ENCODE assay signal across 8 cellular contexts in genomic region chr13:27171830-27172494, GRCh38. TPM values are rescaled to one million over a fixed set of nuclear protein-coding genes. Genes with fewer than 3 reads are reported as not detected.
DNase-seq lines count a peak whose midpoint lies in the region; ATAC-seq and TF ChIP-seq lines count a peak whose summit lies in the region.

No MANE protein-coding gene starts in this region.

- TF ChIP-seq CTCF in chondrocyte (IDR thresholded peaks at IDR 0.05), result peak; percentile 60

- ATAC-seq in GM18909 (IDR thresholded peaks at IDR 0.05; ENCODE audit: poor library complexity, unreplicated experiment) (peak; percentile 78), HG03139 (IDR thresholded peaks at IDR 0.05; ENCODE audit: unreplicated experiment) (peak; percentile 72)
- ATAC-seq in activated CD4-positive, alpha-beta T cell treated with anti-CD3 and anti-CD28 coated beads for 36 hours, result peak; percentile 84

- intact Hi-C loops in activated CD4-positive, alpha-beta T cell treated with anti-CD3 and anti-CD28 coated beads for 36 hours (cut with DNase I, micrococcal nuclease), result loop anchor here (1.0 to 10.0 kb wide), 11 partner anchors 41 to 987 kb away; partner anchors contain the start of genes GTF3A (in 1 of the 2), LNX2 (in 1 of the 2), MTIF3 (in 1 of the 2) and PAN3 (in 1 of the 2)

- peak overlapping the region; percentile 88 for H3K27ac Mint-ChIP-seq in activated CD4-positive, alpha-beta T cell treated with anti-CD3 and anti-CD28 coated beads for 36 hours
- H3K27ac Mint-ChIP-seq in chondrocyte (ENCODE audit: unreplicated experiment), result peak overlapping the region; percentile 81

- H3K4me3 Mint-ChIP-seq in activated CD4-positive, alpha-beta T cell treated with anti-CD3 and anti-CD28 coated beads for 36 hours, result peak overlapping the region; percentile 70
- peak overlapping the region; percentile 80 for H3K4me3 Mint-ChIP-seq in chondrocyte (ENCODE audit: unreplicated experiment)

- H3K27ac ChIP-seq in layer of hippocampus (ENCODE audit: low read depth, low read length), result peak overlapping the region; percentile 86

- CTCF ChIA-PET in activated CD4-positive, alpha-beta T cell treated with anti-CD3 and anti-CD28 coated beads for 36 hours (lab: Charles Lee), result interaction anchor here (0.6 to 2.0 kb wide), 5 partner anchors 16 to 812 kb away, joined by 3 to 6 read pairs (median 3); no protein-coding TSS in a partner anchor

- peaks cover 5% of the 10 kb centered on the region for H3K36me3 Mint-ChIP-seq in activated CD4-positive, alpha-beta T cell treated with anti-CD3 and anti-CD28 coated beads for 36 hours (ENCODE audit: low read depth)
- H3K36me3 Mint-ChIP-seq in chondrocyte (ENCODE audit: low read depth), result no peaks in the 10 kb centered on the region

- DNase-seq in AG20443 (ENCODE audit: low spot score), result peak; percentile 98
- DNase-seq in NCI-H460 (ENCODE audit: extremely low read depth, low read depth), result peak; percentile 79
- peak; percentile 93 for DNase-seq in activated CD4-positive, alpha-beta T cell treated with anti-CD3 and anti-CD28 coated beads for 36 hours
- peak; percentile 96 for DNase-seq in chondrocyte (ENCODE audit: low spot score)
- DNase-seq in stimulated activated CD4-positive, alpha-beta T cell treated with anti-CD3 and anti-CD28 coated beads, Interleukin-1b, Interleukin-23, amount 100 ng/mL, for 24 hours (ENCODE audit: low read depth in 4 of 4, low spot score in 1 of 4), result peak; percentile 69 to 82 (median 80)

- no peaks in the 10 kb centered on the region for H3K9me3 Mint-ChIP-seq in activated CD4-positive, alpha-beta T cell treated with anti-CD3 and anti-CD28 coated beads for 36 hours (ENCODE audit: low read depth)
- no peaks in the 10 kb centered on the region for H3K9me3 Mint-ChIP-seq in chondrocyte (ENCODE audit: low read depth)

- POLR2A ChIA-PET in activated CD4-positive, alpha-beta T cell treated with anti-CD3 and anti-CD28 coated beads for 36 hours (lab: Charles Lee), result interaction anchor here (0.7 kb wide), 2 partner anchors 96 to 200 kb away, joined by 3 read pairs; no protein-coding TSS in a partner anchor

- no peaks in the 10 kb centered on the region for H3K27me3 ChIP-seq in layer of hippocampus (ENCODE audit: control insufficient read depth, insufficient read depth, low read length)

- H3K4me1 Mint-ChIP-seq in activated CD4-positive, alpha-beta T cell treated with anti-CD3 and anti-CD28 coated beads for 36 hours, result peaks cover 60% of the 10 kb centered on the region
- peaks cover 43% of the 10 kb centered on the region for H3K4me1 Mint-ChIP-seq in chondrocyte (ENCODE audit: low read depth)

- H3K27me3 Mint-ChIP-seq in activated CD4-positive, alpha-beta T cell treated with anti-CD3 and anti-CD28 coated beads for 36 hours, result no peaks in the 10 kb centered on the region
- H3K27me3 Mint-ChIP-seq in chondrocyte (ENCODE audit: low read depth), result no peaks in the 10 kb centered on the region

RNA-seq across cellular contexts. Expression of gene USP12, which starts 0.4 kb away (rescaled TPM):
- 16.7 and 20.3 TPM in 2 replicates for total RNA-seq in NCI-H460 (2014; rRNA removed; shearing (Covaris generic))
- polyA plus RNA-seq in NCI-H460 (2014; cell fraction: nucleus; rRNA removed), result 7.0 and 7.4 TPM in 2 replicates
- total RNA-seq in activated CD4-positive, alpha-beta T cell treated with anti-CD3 and anti-CD28 coated beads for 36 hours, result 10 to 100 TPM; 32.3 to 32.4 TPM
- 23.2 to 34.9 TPM (median 26.4 TPM) in 3 replicates for total RNA-seq in chondrocyte

Comparison
In these comparisons a context has a peak if more than half of its experiments do, and no peak if none do; other contexts are left out.
1. Peak in every context shown above with its lines: DNase-seq, ATAC-seq and H3K27ac ChIP-seq.